ENCODE assay signal across 1 cellular context in the genomic region with DNA sequence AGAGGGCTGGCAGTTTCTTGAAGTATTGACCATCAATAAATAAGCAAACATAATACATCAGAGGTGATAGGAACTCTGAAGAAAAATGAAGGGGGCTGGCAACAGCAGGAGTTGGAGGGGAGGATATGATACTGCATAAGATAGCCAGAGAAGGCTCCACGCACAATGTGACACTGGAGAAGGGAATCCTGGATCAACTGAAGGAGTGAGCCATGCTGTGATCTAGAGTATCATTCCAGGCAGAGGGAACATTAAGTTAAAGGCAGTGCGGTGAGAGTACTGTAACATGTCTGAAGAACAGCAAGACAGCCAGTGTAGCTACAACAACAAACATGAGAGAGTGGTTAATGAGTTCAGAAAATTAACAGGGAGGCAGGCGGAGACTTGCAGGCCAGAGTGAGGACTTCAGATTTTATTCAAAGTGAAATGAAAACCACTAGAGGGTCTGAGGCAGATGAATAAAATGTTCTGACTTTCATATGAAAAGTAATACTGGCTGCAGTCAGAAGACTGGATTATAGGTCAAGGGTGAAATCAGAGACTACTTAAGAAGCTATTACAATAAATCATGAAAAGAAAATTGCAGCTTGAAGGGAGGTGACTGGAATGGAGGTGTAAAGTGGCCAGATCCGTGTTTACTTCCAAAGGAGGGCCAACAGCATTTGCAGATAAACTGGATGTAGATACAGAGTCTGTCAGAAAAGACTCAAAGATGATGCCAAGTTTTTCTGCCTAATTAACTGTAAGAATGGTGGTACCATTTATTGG.
TF ChIP-seq lines count a peak whose summit lies in the region.

No MANE protein-coding gene starts in this region.

TF ChIP-seq in GM23338, 12 proteins besides CTCF, POLR2A, EP300 and RAD21 (continued from another document):
- TF ChIP-seq, protein P1, sequence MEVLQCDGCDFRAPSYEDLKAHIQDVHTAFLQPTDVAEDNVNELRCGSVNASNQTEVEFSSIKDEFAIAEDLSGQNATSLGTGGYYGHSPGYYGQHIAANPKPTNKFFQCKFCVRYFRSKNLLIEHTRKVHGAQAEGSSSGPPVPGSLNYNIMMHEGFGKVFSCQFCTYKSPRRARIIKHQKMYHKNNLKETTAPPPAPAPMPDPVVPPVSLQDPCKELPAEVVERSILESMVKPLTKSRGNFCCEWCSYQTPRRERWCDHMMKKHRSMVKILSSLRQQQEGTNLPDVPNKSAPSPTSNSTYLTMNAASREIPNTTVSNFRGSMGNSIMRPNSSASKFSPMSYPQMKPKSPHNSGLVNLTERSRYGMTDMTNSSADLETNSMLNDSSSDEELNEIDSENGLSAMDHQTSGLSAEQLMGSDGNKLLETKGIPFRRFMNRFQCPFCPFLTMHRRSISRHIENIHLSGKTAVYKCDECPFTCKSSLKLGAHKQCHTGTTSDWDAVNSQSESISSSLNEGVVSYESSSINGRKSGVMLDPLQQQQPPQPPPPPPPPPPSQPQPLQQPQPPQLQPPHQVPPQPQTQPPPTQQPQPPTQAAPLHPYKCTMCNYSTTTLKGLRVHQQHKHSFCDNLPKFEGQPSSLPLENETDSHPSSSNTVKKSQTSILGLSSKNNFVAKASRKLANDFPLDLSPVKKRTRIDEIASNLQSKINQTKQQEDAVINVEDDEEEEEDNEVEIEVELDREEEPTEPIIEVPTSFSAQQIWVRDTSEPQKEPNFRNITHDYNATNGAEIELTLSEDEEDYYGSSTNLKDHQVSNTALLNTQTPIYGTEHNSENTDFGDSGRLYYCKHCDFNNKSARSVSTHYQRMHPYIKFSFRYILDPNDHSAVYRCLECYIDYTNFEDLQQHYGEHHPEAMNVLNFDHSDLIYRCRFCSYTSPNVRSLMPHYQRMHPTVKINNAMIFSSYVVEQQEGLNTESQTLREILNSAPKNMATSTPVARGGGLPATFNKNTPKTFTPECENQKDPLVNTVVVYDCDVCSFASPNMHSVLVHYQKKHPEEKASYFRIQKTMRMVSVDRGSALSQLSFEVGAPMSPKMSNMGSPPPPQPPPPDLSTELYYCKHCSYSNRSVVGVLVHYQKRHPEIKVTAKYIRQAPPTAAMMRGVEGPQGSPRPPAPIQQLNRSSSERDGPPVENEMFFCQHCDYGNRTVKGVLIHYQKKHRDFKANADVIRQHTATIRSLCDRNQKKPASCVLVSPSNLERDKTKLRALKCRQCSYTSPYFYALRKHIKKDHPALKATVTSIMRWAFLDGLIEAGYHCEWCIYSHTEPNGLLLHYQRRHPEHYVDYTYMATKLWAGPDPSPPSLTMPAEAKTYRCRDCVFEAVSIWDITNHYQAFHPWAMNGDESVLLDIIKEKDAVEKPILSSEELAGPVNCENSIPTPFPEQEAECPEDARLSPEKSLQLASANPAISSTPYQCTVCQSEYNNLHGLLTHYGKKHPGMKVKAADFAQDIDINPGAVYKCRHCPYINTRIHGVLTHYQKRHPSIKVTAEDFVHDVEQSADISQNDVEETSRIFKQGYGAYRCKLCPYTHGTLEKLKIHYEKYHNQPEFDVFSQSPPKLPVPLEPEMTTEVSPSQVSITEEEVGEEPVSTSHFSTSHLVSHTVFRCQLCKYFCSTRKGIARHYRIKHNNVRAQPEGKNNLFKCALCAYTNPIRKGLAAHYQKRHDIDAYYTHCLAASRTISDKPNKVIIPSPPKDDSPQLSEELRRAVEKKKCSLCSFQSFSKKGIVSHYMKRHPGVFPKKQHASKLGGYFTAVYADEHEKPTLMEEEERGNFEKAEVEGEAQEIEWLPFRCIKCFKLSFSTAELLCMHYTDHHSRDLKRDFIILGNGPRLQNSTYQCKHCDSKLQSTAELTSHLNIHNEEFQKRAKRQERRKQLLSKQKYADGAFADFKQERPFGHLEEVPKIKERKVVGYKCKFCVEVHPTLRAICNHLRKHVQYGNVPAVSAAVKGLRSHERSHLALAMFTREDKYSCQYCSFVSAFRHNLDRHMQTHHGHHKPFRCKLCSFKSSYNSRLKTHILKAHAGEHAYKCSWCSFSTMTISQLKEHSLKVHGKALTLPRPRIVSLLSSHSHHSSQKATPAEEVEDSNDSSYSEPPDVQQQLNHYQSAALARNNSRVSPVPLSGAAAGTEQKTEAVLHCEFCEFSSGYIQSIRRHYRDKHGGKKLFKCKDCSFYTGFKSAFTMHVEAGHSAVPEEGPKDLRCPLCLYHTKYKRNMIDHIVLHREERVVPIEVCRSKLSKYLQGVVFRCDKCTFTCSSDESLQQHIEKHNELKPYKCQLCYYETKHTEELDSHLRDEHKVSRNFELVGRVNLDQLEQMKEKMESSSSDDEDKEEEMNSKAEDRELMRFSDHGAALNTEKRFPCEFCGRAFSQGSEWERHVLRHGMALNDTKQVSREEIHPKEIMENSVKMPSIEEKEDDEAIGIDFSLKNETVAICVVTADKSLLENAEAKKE (CRISPR knock-in tag; IDR thresholded peaks at IDR 0.05): no peak
